2 cellular contexts compared by ENCODE assay signal in the genomic region with DNA sequence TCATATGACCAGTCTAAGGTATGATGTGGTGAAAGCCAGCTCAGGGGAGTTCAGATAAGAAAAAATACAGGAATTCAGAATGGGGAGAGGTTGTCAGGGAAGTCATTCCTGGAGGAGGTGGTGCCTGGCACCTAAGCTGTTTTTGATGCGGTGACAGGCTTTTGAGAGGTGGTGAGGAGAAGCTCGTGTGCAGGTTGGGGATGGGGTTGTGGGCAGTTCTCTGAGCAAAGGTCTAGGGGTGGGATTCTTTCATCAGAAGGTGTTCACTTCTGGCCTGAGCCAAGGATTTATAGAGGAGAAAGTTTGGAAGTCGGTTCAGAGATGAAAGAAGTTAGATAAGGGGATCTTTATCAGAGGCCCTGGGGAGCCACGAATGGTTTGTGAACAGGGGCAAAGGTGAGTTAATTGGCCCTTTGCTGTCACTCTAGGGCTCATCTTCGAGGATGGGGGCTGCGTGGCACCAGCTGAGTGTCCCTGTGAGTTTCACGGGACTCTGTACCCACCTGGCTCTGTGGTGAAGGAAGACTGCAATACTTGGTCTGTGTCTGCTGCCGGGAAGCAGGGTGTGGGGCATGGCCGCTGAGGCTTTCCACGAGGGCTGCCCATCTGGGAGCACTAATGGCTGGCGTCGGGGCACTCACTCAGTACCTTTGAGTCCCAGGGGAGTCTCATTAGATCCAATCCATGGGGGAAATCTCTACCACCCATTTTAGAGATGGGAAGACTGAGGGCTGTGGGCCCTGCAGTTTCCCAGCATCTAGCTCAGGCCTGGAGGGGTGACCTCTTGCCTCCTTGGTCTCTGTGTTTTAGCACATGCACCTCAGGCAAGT.
A peak's percentile ranks its signal among the peaks of the same experiment; 100 is the strongest.
TF ChIP-seq lines count a peak whose summit lies in the region.

No MANE protein-coding gene starts in this region.

TF ChIP-seq in K562, 482 proteins besides CTCF, POLR2A, EP300 and RAD21:
- TF ChIP-seq HNRNPK (IDR thresholded peaks at IDR 0.05; ENCODE audit: low read depth, low read length, poor library complexity, severe bottlenecking) (no peak), TEAD4 (IDR thresholded peaks at IDR 0.05; ENCODE audit: low read length) (no peak), TEAD4 (CRISPR knock-in tag; IDR thresholded peaks at IDR 0.05; ENCODE audit: borderline replicate concordance) (no peak), BCOR (IDR thresholded peaks at IDR 0.05) (0 out of 2 replicates have a peak, but pooled peaks have one; percentile 36), ZNF507 (tag; conservative IDR thresholded peaks at IDR 0.05) (no peak), FIP1L1 (IDR thresholded peaks at IDR 0.05; ENCODE audit: low read depth, low read length, poor library complexity, severe bottlenecking) (no peak), RBM25 (IDR thresholded peaks at IDR 0.05; ENCODE audit: low read depth, low read length, severe bottlenecking) (peak; percentile 61), HMGN3 (IDR thresholded peaks at IDR 0.05; ENCODE audit: borderline replicate concordance, extremely low read depth, insufficient read length, low read depth, low read length) (no peak), SRSF1 (IDR thresholded peaks at IDR 0.05; ENCODE audit: low read depth, low read length) (no peak), LARP7 (IDR thresholded peaks at IDR 0.05) (no peak)
- TF ChIP-seq, protein P1, sequence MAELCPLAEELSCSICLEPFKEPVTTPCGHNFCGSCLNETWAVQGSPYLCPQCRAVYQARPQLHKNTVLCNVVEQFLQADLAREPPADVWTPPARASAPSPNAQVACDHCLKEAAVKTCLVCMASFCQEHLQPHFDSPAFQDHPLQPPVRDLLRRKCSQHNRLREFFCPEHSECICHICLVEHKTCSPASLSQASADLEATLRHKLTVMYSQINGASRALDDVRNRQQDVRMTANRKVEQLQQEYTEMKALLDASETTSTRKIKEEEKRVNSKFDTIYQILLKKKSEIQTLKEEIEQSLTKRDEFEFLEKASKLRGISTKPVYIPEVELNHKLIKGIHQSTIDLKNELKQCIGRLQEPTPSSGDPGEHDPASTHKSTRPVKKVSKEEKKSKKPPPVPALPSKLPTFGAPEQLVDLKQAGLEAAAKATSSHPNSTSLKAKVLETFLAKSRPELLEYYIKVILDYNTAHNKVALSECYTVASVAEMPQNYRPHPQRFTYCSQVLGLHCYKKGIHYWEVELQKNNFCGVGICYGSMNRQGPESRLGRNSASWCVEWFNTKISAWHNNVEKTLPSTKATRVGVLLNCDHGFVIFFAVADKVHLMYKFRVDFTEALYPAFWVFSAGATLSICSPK (IDR thresholded peaks at IDR 0.05; ENCODE audit: borderline replicate concordance), result no peak
- TF ChIP-seq, protein P2, sequence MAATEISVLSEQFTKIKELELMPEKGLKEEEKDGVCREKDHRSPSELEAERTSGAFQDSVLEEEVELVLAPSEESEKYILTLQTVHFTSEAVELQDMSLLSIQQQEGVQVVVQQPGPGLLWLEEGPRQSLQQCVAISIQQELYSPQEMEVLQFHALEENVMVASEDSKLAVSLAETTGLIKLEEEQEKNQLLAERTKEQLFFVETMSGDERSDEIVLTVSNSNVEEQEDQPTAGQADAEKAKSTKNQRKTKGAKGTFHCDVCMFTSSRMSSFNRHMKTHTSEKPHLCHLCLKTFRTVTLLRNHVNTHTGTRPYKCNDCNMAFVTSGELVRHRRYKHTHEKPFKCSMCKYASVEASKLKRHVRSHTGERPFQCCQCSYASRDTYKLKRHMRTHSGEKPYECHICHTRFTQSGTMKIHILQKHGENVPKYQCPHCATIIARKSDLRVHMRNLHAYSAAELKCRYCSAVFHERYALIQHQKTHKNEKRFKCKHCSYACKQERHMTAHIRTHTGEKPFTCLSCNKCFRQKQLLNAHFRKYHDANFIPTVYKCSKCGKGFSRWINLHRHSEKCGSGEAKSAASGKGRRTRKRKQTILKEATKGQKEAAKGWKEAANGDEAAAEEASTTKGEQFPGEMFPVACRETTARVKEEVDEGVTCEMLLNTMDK (IDR thresholded peaks at IDR 0.05; ENCODE audit: borderline replicate concordance, insufficient read depth, low read depth, low read length, poor library complexity, severe bottlenecking), result no peak

TF ChIP-seq in WTC11, 78 proteins besides CTCF, POLR2A, EP300 and RAD21:
- TF ChIP-seq FOXK1 (CRISPR knock-in tag; IDR thresholded peaks at IDR 0.05), result no peak
- TF ChIP-seq, protein P3, sequence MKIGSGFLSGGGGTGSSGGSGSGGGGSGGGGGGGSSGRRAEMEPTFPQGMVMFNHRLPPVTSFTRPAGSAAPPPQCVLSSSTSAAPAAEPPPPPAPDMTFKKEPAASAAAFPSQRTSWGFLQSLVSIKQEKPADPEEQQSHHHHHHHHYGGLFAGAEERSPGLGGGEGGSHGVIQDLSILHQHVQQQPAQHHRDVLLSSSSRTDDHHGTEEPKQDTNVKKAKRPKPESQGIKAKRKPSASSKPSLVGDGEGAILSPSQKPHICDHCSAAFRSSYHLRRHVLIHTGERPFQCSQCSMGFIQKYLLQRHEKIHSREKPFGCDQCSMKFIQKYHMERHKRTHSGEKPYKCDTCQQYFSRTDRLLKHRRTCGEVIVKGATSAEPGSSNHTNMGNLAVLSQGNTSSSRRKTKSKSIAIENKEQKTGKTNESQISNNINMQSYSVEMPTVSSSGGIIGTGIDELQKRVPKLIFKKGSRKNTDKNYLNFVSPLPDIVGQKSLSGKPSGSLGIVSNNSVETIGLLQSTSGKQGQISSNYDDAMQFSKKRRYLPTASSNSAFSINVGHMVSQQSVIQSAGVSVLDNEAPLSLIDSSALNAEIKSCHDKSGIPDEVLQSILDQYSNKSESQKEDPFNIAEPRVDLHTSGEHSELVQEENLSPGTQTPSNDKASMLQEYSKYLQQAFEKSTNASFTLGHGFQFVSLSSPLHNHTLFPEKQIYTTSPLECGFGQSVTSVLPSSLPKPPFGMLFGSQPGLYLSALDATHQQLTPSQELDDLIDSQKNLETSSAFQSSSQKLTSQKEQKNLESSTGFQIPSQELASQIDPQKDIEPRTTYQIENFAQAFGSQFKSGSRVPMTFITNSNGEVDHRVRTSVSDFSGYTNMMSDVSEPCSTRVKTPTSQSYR (CRISPR knock-in tag; IDR thresholded peaks at IDR 0.05), result no peak
- TF ChIP-seq ZNF317 (CRISPR knock-in tag; IDR thresholded peaks at IDR 0.05; ENCODE audit: borderline replicate concordance, low read depth), result no peak
- TF ChIP-seq, protein P4, sequence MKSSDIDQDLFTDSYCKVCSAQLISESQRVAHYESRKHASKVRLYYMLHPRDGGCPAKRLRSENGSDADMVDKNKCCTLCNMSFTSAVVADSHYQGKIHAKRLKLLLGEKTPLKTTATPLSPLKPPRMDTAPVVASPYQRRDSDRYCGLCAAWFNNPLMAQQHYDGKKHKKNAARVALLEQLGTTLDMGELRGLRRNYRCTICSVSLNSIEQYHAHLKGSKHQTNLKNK (CRISPR knock-in tag; IDR thresholded peaks at IDR 0.05), result no peak
- TF ChIP-seq, protein P5, sequence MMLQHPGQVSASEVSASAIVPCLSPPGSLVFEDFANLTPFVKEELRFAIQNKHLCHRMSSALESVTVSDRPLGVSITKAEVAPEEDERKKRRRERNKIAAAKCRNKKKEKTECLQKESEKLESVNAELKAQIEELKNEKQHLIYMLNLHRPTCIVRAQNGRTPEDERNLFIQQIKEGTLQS (CRISPR knock-in tag; conservative IDR thresholded peaks at IDR 0.05), result no peak
- TF ChIP-seq ZNF121 (CRISPR knock-in tag; IDR thresholded peaks at IDR 0.05), result no peak
- TF ChIP-seq JAZF1 (CRISPR knock-in tag; IDR thresholded peaks at IDR 0.05), result no peak
